Comparison of ENCODE assay signal across 10 cellular contexts in genomic region chr19:11204076-11204602, GRCh38. TPM values are rescaled to one million over a fixed set of nuclear protein-coding genes. Genes with fewer than 3 reads are reported as not detected.
DNase-seq lines count a peak whose midpoint lies in the region; ATAC-seq lines count a peak whose summit lies in the region.
"Had no signal": no experiment of that assay in that cellular context is flagged by ENCODE, and none has a peak within 500 bp of the region (broad histone marks: within the 10 kb centered on the region; RNA-seq: fewer than 3 reads in every experiment).

No MANE protein-coding gene starts in this region.

- H3K4me3 ChIP-seq in BLaER1 treated with 17β-estradiol and CSF1 and Interleukin-3, amounts not matched to agents 10 nM and 100 nM, result no peak overlapping the region; a peak in 1 of 20 replicates
- no peak overlapping the region for H3K4me3 ChIP-seq in right cardiac atrium (ENCODE audit: low read length)
- H3K4me3 ChIP-seq in skin epidermis, result no peak overlapping the region

- intact Hi-C loops in right cardiac atrium (cut with DNase I), result loop anchor here in 3 of 4 donors (2.0 to 10.0 kb wide), 4 partner anchors 65 to 169 kb away; no protein-coding TSS in a partner anchor

- ATAC-seq in right cardiac atrium (peak; percentile 3 to 4), HG02571 (IDR thresholded peaks at IDR 0.05; ENCODE audit: unreplicated experiment) (no peak)

- peaks cover 0 to 14% (median 0%) of the 10 kb centered on the region in 11 experiments; a peak in 5 of 22 replicates for H3K27me3 ChIP-seq in BLaER1 treated with 17β-estradiol and CSF1 and Interleukin-3, amounts not matched to agents 10 nM and 100 nM
- H3K27me3 ChIP-seq in right cardiac atrium (ENCODE audit: control insufficient read depth, insufficient read depth), result no peaks in the 10 kb centered on the region

- peaks cover 0 to 27% (median 0%) of the 10 kb centered on the region in 11 experiments; a peak in 5 of 22 replicates for H4K20me1 ChIP-seq in BLaER1 treated with 17β-estradiol and CSF1 and Interleukin-3, amounts not matched to agents 10 nM and 100 nM

- H3K9ac ChIP-seq in BLaER1 treated with 17β-estradiol and CSF1 and Interleukin-3, amounts not matched to agents 10 nM and 100 nM, result peak overlapping the region in 8 of 11 experiments; percentile 16 to 63 (median 42); a peak in 13 of 22 replicates

- no peaks in the 10 kb centered on the region for H3K36me3 ChIP-seq in BLaER1 treated with 17β-estradiol and CSF1 and Interleukin-3, amounts not matched to agents 10 nM and 100 nM

- H3K9me3 ChIP-seq in BLaER1 treated with 17β-estradiol and CSF1 and Interleukin-3, amounts not matched to agents 10 nM and 100 nM (replicated peaks in 1 of 11), result no peaks in the 10 kb centered on the region
- H3K9me3 ChIP-seq in right cardiac atrium (ENCODE audit: control insufficient read depth, low read length), result no peaks in the 10 kb centered on the region

- DNase-seq in right cardiac atrium (no peak), islet precursor cell (no peak)
- DNase-seq in activated CD8-positive, alpha-beta memory T cell treated with anti-CD3 and anti-CD28 coated beads for 24 hours, result no peak
- no peak for DNase-seq in activated T-cell treated with anti-CD3 and anti-CD28 coated beads, Interleukin-2, amount 50 U/mL, for 1 hour
- DNase-seq: activated naive CD8-positive, alpha-beta T cell treated with anti-CD3 and anti-CD28 coated beads, Interleukin-2, amount 10 ng/mL, durations not matched to agents 7 days and 5 days; KBM-7 had no signal

- H3K27ac ChIP-seq in BLaER1 treated with 17β-estradiol and CSF1 and Interleukin-3, amounts not matched to agents 10 nM and 100 nM, result peak overlapping the region in 8 of 11 experiments; percentile 22 to 74 (median 65); a peak in 15 of 22 replicates
- H3K27ac ChIP-seq in angular gyrus (ENCODE audit: low read depth, low read length), result peak overlapping the region; percentile 91
- peak overlapping the region; percentile 66 for H3K27ac ChIP-seq in right cardiac atrium (ENCODE audit: low read length)
- H3K27ac ChIP-seq in skin epidermis, result peak overlapping the region in 11 of 21 experiments; percentile 14 to 82 (median 69)

- peak overlapping the region; percentile 10 to 91 (median 77) for H3K4me2 ChIP-seq in BLaER1 treated with 17β-estradiol and CSF1 and Interleukin-3, amounts not matched to agents 10 nM and 100 nM

- WGBS in right cardiac atrium, result 77% methylated on average over 9 of the region's 9 CpGs

- peaks cover 30 to 61% (median 40%) of the 10 kb centered on the region in 10 experiments for H3K4me1 ChIP-seq in BLaER1 treated with 17β-estradiol and CSF1 and Interleukin-3, amounts not matched to agents 10 nM and 100 nM
- peaks cover 5% of the 10 kb centered on the region for H3K4me1 ChIP-seq in right cardiac atrium (ENCODE audit: control insufficient read depth, insufficient read depth, low read length)

RNA-seq across cellular contexts. Expression of gene KANK2, which starts 6.8 kb away (rescaled TPM):
- total RNA-seq in right cardiac atrium, result 100 to 1,000 TPM; 244 to 324 (median 295) TPM
- 259 TPM for polyA plus RNA-seq in right cardiac atrium

RNA-seq across cellular contexts. Expression of gene ANGPTL8, which starts 35.3 kb away (rescaled TPM):
- under 1 TPM in 3 of 4 donors, not detected in 1; 0.47 to 0.84 (median 0.51) TPM for total RNA-seq in right cardiac atrium
- 4.8 TPM for polyA plus RNA-seq in right cardiac atrium
- total RNA-seq: activated naive CD8-positive, alpha-beta T cell treated with anti-CD3 and anti-CD28 coated beads, Interleukin-2, amount 10 ng/mL, durations not matched to agents 7 days and 5 days had no signal

RNA-seq across cellular contexts. Expression of gene SPC24, which starts 48.6 kb away (rescaled TPM):
- 1 to 10 TPM in 3 of 4 donors, under 1 TPM in 1; 0.56 to 4.4 (median 3.4) TPM for total RNA-seq in right cardiac atrium
- 1.6 TPM for polyA plus RNA-seq in right cardiac atrium

RNA-seq across cellular contexts. Expression of gene DOCK6, which starts 58.2 kb away (rescaled TPM):
- 10 to 100 TPM; 35.0 to 68.5 (median 36.3) TPM for total RNA-seq in right cardiac atrium
- polyA plus RNA-seq in right cardiac atrium, result 23.8 TPM
